Comparison of ENCODE assay signal across 1 cellular context in genomic region chr17:80454557-80455327, GRCh38.
TF ChIP-seq lines count a peak whose summit lies in the region.

No MANE protein-coding gene starts in this region.

TF ChIP-seq in HepG2, 621 proteins besides CTCF, POLR2A, EP300 and RAD21 (continued from another document and continues in another):
- TF ChIP-seq ATF6 (CRISPR knock-in tag; conservative IDR thresholded peaks at IDR 0.05) (peak; percentile 59; the same call in 1 of the 2 replicates), ZNF567 (CRISPR knock-in tag; IDR thresholded peaks at IDR 0.05; ENCODE audit: borderline replicate concordance) (peak; percentile 75; the same call in 1 of the 2 replicates), HHEX (CRISPR knock-in tag; IDR thresholded peaks at IDR 0.05) (no peak), IRF9 (CRISPR knock-in tag; IDR thresholded peaks at IDR 0.05; ENCODE audit: borderline replicate concordance) (peak; percentile 91), TSC22D2 (CRISPR knock-in tag; IDR thresholded peaks at IDR 0.05; ENCODE audit: borderline replicate concordance) (peak; percentile 60; the same call in 1 of the 2 replicates), ZNF296 (CRISPR knock-in tag; conservative IDR thresholded peaks at IDR 0.05) (no peak), MYC (CRISPR knock-in tag; IDR thresholded peaks at IDR 0.05; ENCODE audit: borderline replicate concordance) (peak; percentile 93), NR2F2 (IDR thresholded peaks at IDR 0.05; ENCODE audit: borderline replicate concordance, low read depth) (0 out of 2 replicates have a peak, but pooled peaks have one; percentile 5), ZMYM4 (CRISPR knock-in tag; IDR thresholded peaks at IDR 0.05) (peak; percentile 85; the same call in 1 of the 2 replicates), MAFK (conservative IDR thresholded peaks at IDR 0.05 in 1 of 2, IDR thresholded peaks at IDR 0.05 in 1 of 2; ENCODE audit: low read length in 2 of 2) (no peak), IRF1 (CRISPR knock-in tag; IDR thresholded peaks at IDR 0.05; ENCODE audit: low read depth) (no peak), NAIF1 (CRISPR knock-in tag; IDR thresholded peaks at IDR 0.05; ENCODE audit: borderline replicate concordance) (no peak), HNRNPK (IDR thresholded peaks at IDR 0.05; ENCODE audit: low read depth, low read length, poor library complexity, severe bottlenecking) (peak; percentile 85), ZNF451 (CRISPR knock-in tag; IDR thresholded peaks at IDR 0.05) (no peak), SRSF1 (optimal IDR thresholded peaks at IDR 0.05; ENCODE audit: low read depth, low read length) (peak; percentile 56), ELK4 (CRISPR knock-in tag; IDR thresholded peaks at IDR 0.05; ENCODE audit: borderline replicate concordance) (peak; percentile 69; the same call in 1 of the 2 replicates), SKIL (CRISPR knock-in tag; IDR thresholded peaks at IDR 0.05; ENCODE audit: borderline replicate concordance) (peak; percentile 57; the same call in 1 of the 2 replicates), ZSCAN21 (CRISPR knock-in tag; IDR thresholded peaks at IDR 0.05; ENCODE audit: borderline replicate concordance) (peak; percentile 75), ZNF282 (IDR thresholded peaks at IDR 0.05; ENCODE audit: partially characterized antibody) (no peak), ZEB1 (IDR thresholded peaks at IDR 0.05; ENCODE audit: insufficient replicate concordance, low read depth) (peak; percentile 45), ZNF691 (CRISPR knock-in tag; IDR thresholded peaks at IDR 0.05; ENCODE audit: borderline replicate concordance, low read depth) (peak; percentile 85; the same call in 1 of the 2 replicates), STAT5B (CRISPR knock-in tag; IDR thresholded peaks at IDR 0.05) (peak; percentile 37; the same call in 1 of the 2 replicates), TERF1 (CRISPR knock-in tag; IDR thresholded peaks at IDR 0.05) (peak; percentile 80; the same call in 1 of the 2 replicates), TRIM22 (IDR thresholded peaks at IDR 0.05) (no peak), BORCS8-MEF2B (CRISPR knock-in tag; IDR thresholded peaks at IDR 0.05) (peak; percentile 94), CENPX (CRISPR knock-in tag; IDR thresholded peaks at IDR 0.05) (no peak), ZNF20 (CRISPR knock-in tag; IDR thresholded peaks at IDR 0.05) (peak; percentile 96), NFE2L1 (CRISPR knock-in tag; IDR thresholded peaks at IDR 0.05; ENCODE audit: borderline replicate concordance) (peak; percentile 30; the same call in 1 of the 2 replicates), MNT (IDR thresholded peaks at IDR 0.05) (peak; percentile 42; the same call in 1 of the 2 replicates), SUZ12 (IDR thresholded peaks at IDR 0.05; ENCODE audit: low read depth, low read length) (no peak), ZNF30 (CRISPR knock-in tag; IDR thresholded peaks at IDR 0.05) (peak; percentile 98), ZBTB49 (CRISPR knock-in tag; IDR thresholded peaks at IDR 0.05; ENCODE audit: borderline replicate concordance) (no peak), ZBTB8A (CRISPR knock-in tag; IDR thresholded peaks at IDR 0.05; ENCODE audit: borderline replicate concordance, low read depth) (peak; percentile 91; the same call in 1 of the 2 replicates), ZNF225 (CRISPR knock-in tag; IDR thresholded peaks at IDR 0.05) (peak; percentile 60), KLF12 (CRISPR knock-in tag; IDR thresholded peaks at IDR 0.05; ENCODE audit: borderline replicate concordance) (peak; percentile 68; the same call in 1 of the 2 replicates), AGO2 (optimal IDR thresholded peaks at IDR 0.05; ENCODE audit: low read depth, low read length) (peak; percentile 21), CBFB (CRISPR knock-in tag; IDR thresholded peaks at IDR 0.05) (peak; percentile 73; the same call in 1 of the 2 replicates), BCLAF1 (IDR thresholded peaks at IDR 0.05) (no peak), ZNF441 (CRISPR knock-in tag; IDR thresholded peaks at IDR 0.05; ENCODE audit: borderline replicate concordance) (peak; percentile 100), ZNF143 (CRISPR knock-in tag; IDR thresholded peaks at IDR 0.05) (peak; percentile 89), ZNF569 (CRISPR knock-in tag; IDR thresholded peaks at IDR 0.05; ENCODE audit: borderline replicate concordance) (peak; percentile 46; the same call in 1 of the 2 replicates), ZNF841 (CRISPR knock-in tag; IDR thresholded peaks at IDR 0.05; ENCODE audit: borderline replicate concordance) (no peak; the same call in 1 of the 2 replicates)
